Comparison of ENCODE assay signal across 1 cellular context in genomic region chr17:44307387-44308186, GRCh38.
TF ChIP-seq lines count a peak whose summit lies in the region.

No MANE protein-coding gene starts in this region.

TF ChIP-seq in endothelial cell of umbilical vein, 7 proteins besides CTCF, POLR2A, EP300 and RAD21:
- no peak for TF ChIP-seq GATA2 (IDR thresholded peaks at IDR 0.05; ENCODE audit: insufficient read depth, insufficient read length, low read depth, low read length)
- no peak for TF ChIP-seq MAX (IDR thresholded peaks at IDR 0.05; ENCODE audit: insufficient read depth, insufficient read length)
- TF ChIP-seq POLR2AphosphoS5 (IDR thresholded peaks at IDR 0.05; ENCODE audit: insufficient read depth, low read depth, low read length), result no peak
- peak; percentile 67 for TF ChIP-seq EZH2 (IDR thresholded peaks at IDR 0.05; ENCODE audit: borderline replicate concordance, low read depth, low read length, severe bottlenecking)
